Comparison of ENCODE assay signal across 1 cellular context in the genomic region with DNA sequence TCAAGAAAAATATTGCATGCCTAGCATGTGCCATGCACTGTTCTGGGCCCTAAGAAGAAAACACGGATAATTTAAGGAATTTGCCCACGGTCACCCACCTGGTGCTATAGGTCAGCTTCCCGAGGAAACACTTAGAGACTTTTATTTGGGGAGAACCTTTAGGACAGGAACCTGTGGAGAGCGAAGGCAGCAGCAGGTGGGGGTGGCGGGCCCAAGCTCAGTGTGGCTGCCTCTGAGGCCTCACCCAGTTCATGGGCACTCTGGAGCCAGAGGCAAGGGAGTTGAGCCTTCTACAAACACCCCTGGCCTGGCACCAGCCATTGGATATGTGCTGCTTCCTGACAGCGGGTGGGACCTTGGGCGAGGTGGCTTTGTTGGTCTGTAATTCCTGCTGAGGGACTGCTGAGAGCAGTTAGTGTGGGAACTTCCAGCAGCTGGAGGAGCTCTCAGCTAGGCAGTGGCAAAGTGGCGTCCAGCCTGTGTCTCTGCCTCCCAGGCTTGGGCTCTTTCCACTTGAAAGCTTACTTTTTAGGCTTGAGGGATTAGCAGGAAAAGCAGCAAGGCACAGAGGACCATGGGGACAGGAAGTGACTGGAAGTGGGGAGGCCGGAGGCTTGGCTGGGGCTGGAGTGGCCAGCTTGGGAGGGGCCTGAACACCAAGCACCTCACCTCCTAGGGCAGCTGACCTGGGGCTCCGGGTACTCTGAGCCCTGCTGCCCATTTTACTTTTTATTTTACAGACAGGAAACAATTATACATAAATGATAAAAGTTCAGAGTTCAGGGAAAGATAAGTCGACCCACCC.
TF ChIP-seq lines count a peak whose summit lies in the region.

No MANE protein-coding gene starts in this region.

TF ChIP-seq in SK-N-SH, 30 proteins besides CTCF, POLR2A, EP300 and RAD21 (continued from another document):
- TF ChIP-seq IRF3 (IDR thresholded peaks at IDR 0.05; ENCODE audit: low read depth, low read length), result no peak
- no peak for TF ChIP-seq MEF2A (IDR thresholded peaks at IDR 0.05; ENCODE audit: borderline replicate concordance, low read depth)
- no peak for TF ChIP-seq RFX5 (IDR thresholded peaks at IDR 0.05; ENCODE audit: low read length)
- no peak for TF ChIP-seq REST (IDR thresholded peaks at IDR 0.05; ENCODE audit: low read depth, low read length)
